In the genomic region with DNA sequence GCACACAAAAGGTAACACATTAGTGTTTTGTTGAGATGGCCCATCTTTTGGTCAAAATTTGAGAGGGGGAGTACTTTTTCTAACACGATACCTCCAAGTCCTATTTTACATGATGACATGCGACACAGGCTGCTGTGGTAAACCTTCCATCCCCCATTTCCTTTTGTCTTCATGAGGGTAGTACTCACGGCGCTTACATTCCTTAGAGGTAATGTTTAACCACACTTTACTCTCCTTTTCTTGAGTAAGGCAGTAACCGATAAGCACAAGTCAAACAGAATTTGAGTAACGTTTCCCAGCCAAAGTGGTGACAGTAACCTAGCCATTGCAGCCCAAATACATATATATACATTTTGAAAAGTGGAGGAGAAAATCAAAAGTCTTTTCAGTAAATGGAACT, we compare ENCODE assay signal across 2 cellular contexts.
TF ChIP-seq lines count a peak whose summit lies in the region.

No MANE protein-coding gene starts in this region.

TF ChIP-seq in A549, 52 proteins besides CTCF, POLR2A, EP300 and RAD21:
- TF ChIP-seq BHLHE40 (IDR thresholded peaks at IDR 0.05; ENCODE audit: low read depth, low read length) (no peak), ZSCAN20 (CRISPR knock-in tag; IDR thresholded peaks at IDR 0.05) (no peak), JUN (IDR thresholded peaks at IDR 0.05) (peak in 1 of 2 experiments; percentile 3; a peak in 3 of 5 replicates), FOXS1 (CRISPR knock-in tag; IDR thresholded peaks at IDR 0.05) (no peak), EHF (CRISPR knock-in tag; IDR thresholded peaks at IDR 0.05) (no peak), CEBPB (IDR thresholded peaks at IDR 0.05) (peak; percentile 26 to 66; a peak in 1 of 4 replicates), FOSL2 (IDR thresholded peaks at IDR 0.05) (no peak), FOSL2 (CRISPR knock-in tag; IDR thresholded peaks at IDR 0.05) (0 out of 2 replicates have a peak, but pooled peaks have one; percentile 5), TP53 (CRISPR knock-in tag; IDR thresholded peaks at IDR 0.05) (no peak), CBX8 (IDR thresholded peaks at IDR 0.05) (no peak), ZNF302 (CRISPR knock-in tag; IDR thresholded peaks at IDR 0.05) (no peak), GATA3 (IDR thresholded peaks at IDR 0.05; ENCODE audit: borderline replicate concordance) (no peak; the same call in 1 of the 2 replicates)
- TF ChIP-seq, protein P1, sequence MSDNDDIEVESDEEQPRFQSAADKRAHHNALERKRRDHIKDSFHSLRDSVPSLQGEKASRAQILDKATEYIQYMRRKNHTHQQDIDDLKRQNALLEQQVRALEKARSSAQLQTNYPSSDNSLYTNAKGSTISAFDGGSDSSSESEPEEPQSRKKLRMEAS (IDR thresholded peaks at IDR 0.05), result peak; percentile 49; the same call in 1 of the 2 replicates
- TF ChIP-seq, protein P2, sequence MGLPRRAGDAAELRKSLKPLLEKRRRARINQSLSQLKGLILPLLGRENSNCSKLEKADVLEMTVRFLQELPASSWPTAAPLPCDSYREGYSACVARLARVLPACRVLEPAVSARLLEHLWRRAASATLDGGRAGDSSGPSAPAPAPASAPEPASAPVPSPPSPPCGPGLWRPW (IDR thresholded peaks at IDR 0.05), result no peak
- TF ChIP-seq, protein P3, sequence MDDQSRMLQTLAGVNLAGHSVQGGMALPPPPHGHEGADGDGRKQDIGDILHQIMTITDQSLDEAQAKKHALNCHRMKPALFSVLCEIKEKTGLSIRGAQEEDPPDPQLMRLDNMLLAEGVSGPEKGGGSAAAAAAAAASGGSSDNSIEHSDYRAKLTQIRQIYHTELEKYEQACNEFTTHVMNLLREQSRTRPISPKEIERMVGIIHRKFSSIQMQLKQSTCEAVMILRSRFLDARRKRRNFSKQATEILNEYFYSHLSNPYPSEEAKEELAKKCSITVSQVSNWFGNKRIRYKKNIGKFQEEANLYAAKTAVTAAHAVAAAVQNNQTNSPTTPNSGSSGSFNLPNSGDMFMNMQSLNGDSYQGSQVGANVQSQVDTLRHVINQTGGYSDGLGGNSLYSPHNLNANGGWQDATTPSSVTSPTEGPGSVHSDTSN (IDR thresholded peaks at IDR 0.05), result no peak
- TF ChIP-seq, protein P4, sequence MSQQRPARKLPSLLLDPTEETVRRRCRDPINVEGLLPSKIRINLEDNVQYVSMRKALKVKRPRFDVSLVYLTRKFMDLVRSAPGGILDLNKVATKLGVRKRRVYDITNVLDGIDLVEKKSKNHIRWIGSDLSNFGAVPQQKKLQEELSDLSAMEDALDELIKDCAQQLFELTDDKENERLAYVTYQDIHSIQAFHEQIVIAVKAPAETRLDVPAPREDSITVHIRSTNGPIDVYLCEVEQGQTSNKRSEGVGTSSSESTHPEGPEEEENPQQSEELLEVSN (IDR thresholded peaks at IDR 0.05; ENCODE audit: borderline replicate concordance, low read depth), result no peak; the same call in 1 of the 2 replicates
- TF ChIP-seq, protein P5, sequence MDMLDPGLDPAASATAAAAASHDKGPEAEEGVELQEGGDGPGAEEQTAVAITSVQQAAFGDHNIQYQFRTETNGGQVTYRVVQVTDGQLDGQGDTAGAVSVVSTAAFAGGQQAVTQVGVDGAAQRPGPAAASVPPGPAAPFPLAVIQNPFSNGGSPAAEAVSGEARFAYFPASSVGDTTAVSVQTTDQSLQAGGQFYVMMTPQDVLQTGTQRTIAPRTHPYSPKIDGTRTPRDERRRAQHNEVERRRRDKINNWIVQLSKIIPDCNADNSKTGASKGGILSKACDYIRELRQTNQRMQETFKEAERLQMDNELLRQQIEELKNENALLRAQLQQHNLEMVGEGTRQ (IDR thresholded peaks at IDR 0.05), result no peak

TF ChIP-seq in H1, 55 proteins besides CTCF, POLR2A, EP300 and RAD21:
- no peak for TF ChIP-seq RNF2 (IDR thresholded peaks at IDR 0.05; ENCODE audit: borderline replicate concordance, low read depth, low read length, missing control alignments, poor library complexity, severe bottlenecking)
- no peak for TF ChIP-seq POU5F1 (IDR thresholded peaks at IDR 0.05; ENCODE audit: low read depth, low read length)
- no peak for TF ChIP-seq HDAC2 (IDR thresholded peaks at IDR 0.05; ENCODE audit: borderline replicate concordance in 1 of 2, low read depth in 2 of 2, low read length in 2 of 2)
- no peak for TF ChIP-seq CHD1 (IDR thresholded peaks at IDR 0.05; ENCODE audit: low read depth, low read length)
- TF ChIP-seq SIRT6 (IDR thresholded peaks at IDR 0.05; ENCODE audit: low read length), result no peak
- TF ChIP-seq BCL11A (IDR thresholded peaks at IDR 0.05; ENCODE audit: low read depth in 2 of 2, low read length in 2 of 2), result no peak
- TF ChIP-seq EGR1 (IDR thresholded peaks at IDR 0.05; ENCODE audit: borderline replicate concordance, low read depth, low read length), result no peak
- TF ChIP-seq TAF7 (optimal IDR thresholded peaks at IDR 0.05; ENCODE audit: borderline replicate concordance, low read depth, low read length), result no peak
- no peak for TF ChIP-seq SP1 (IDR thresholded peaks at IDR 0.05; ENCODE audit: low read depth, low read length)
- no peak for TF ChIP-seq RBBP5 (IDR thresholded peaks at IDR 0.05; ENCODE audit: borderline replicate concordance, low read depth, low read length)
- TF ChIP-seq TAF1 (IDR thresholded peaks at IDR 0.05; ENCODE audit: low read depth, low read length), result no peak
- TF ChIP-seq SP2 (IDR thresholded peaks at IDR 0.05; ENCODE audit: low read length), result no peak
- TF ChIP-seq CREB1 (IDR thresholded peaks at IDR 0.05), result no peak
- TF ChIP-seq RXRA (IDR thresholded peaks at IDR 0.05; ENCODE audit: insufficient read depth, low read depth, low read length), result no peak
